20 cellular contexts compared by ENCODE assay signal in the genomic region with DNA sequence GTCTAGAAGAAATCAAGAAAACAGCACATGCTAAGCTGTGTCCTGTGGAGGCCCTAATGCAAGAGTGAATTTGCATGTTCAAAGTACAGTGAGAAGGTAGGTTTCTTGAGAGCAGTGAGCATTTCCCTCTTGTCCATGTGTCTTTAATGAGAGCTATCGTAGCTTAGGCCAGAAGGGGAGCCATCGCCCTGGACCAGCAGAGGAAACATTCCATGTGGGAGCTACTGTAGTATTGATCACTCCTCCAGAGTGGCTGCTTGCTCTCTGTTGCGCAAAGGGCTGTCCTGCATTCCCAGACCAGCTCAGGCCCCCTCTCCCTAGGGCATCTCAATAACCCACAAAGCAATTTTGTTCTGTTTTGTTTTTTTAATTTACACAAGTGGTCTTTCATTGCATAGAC.
DNase-seq lines count a peak whose midpoint lies in the region; ATAC-seq, FAIRE-seq and TF ChIP-seq lines count a peak whose summit lies in the region.
"Had no signal": no experiment of that assay in that cellular context is flagged by ENCODE, and none has a peak within 500 bp of the region (broad histone marks: within the 10 kb centered on the region; RNA-seq: fewer than 3 reads in every experiment).

No MANE protein-coding gene starts in this region.

- H3K79me2 ChIP-seq in GM23338 (replicated peaks; ENCODE audit: insufficient read depth): no peaks in the 10 kb centered on the region
- H3K79me2 ChIP-seq in H1 (ENCODE audit: control insufficient read depth in 1 of 2, insufficient read depth in 2 of 2, low read length in 2 of 2): no peaks in the 10 kb centered on the region

- H4K8ac ChIP-seq in H1 (ENCODE audit: extremely low read depth, insufficient read depth, low read length): no peak overlapping the region

- no peak for TF ChIP-seq POLR2A in H1 (IDR thresholded peaks at IDR 0.05; ENCODE audit: control extremely low read depth in 1 of 2, low read depth in 2 of 2, low read length in 2 of 2)

- H2AFZ ChIP-seq in GM23338 (peak overlapping the region; percentile 53; the same call in 1 of the 2 replicates), H1 (ENCODE audit: low read length) (no peak overlapping the region)

- CTCF ChIA-PET in H1 (lab: Charles Lee; ENCODE audit: partially characterized antibody): interaction anchor here (0.5 to 0.7 kb wide), 3 partner anchors 434 to 1128 kb away, joined by 3 to 4 read pairs (median 3); no protein-coding TSS in a partner anchor

- no peak overlapping the region for H2AK5ac ChIP-seq in H1 (ENCODE audit: low read depth, low read length)

- no peak overlapping the region for H3K56ac ChIP-seq in H1 (replicated peaks; ENCODE audit: insufficient read length, low read depth, low read length)

- peaks cover 19% of the 10 kb centered on the region for H3K4me1 Mint-ChIP-seq in GM23338
- H3K4me1 Mint-ChIP-seq in mesothelial cell of epicardium: peaks cover 8% of the 10 kb centered on the region

- no peak for FAIRE-seq in H1 (lab: Jason Lieb, UNC)
- FAIRE-seq: RCC 7860 had no signal

- 81% methylated on average over 3 of the region's 3 CpGs; no CpG with 5 or more reads in 1 of the 2 experiments for WGBS in H1 (ENCODE audit: extremely low coverage in 1 of 2, insufficient coverage in 1 of 2, insufficient read length in 1 of 2, insufficient replicate concordance in 2 of 2, low coverage in 1 of 2, low lambda C conversion rate in 2 of 2, missing lambda C conversion rate in 1 of 2), 2 experiments

- no peak overlapping the region for H2BK12ac ChIP-seq in H1 (ENCODE audit: low read depth, low read length)

- H3K27me3 ChIP-seq in GM23338 (ENCODE audit: insufficient read depth) (no peaks in the 10 kb centered on the region), H1 (replicated peaks in 1 of 4; ENCODE audit: control insufficient read depth in 3 of 4, extremely low read depth in 1 of 4, insufficient read depth in 3 of 4, low read length in 3 of 4) (no peaks in the 10 kb centered on the region)

- no peak overlapping the region for H2BK20ac ChIP-seq in H1 (ENCODE audit: low read length)

- H3K4me3 ChIP-seq in GM23338 (no peak overlapping the region), H1 (ENCODE audit: extremely low read depth in 1 of 4, insufficient read depth in 2 of 4, low read depth in 3 of 4, low read length in 4 of 4) (no peak overlapping the region)
- H3K4me3 ChIP-seq: SK-N-MC had no signal

- no peak overlapping the region for H3K14ac ChIP-seq in H1 (ENCODE audit: insufficient read length)

- no peak overlapping the region for H2BK120ac ChIP-seq in H1 (replicated peaks; ENCODE audit: low read depth, low read length)

- no peak overlapping the region for H3K4ac ChIP-seq in H1 (replicated peaks; ENCODE audit: insufficient read length, low read depth, low read length)

- H4K20me1 ChIP-seq in GM23338 (replicated peaks; ENCODE audit: insufficient read depth): no peaks in the 10 kb centered on the region
- H4K20me1 ChIP-seq in H1 (replicated peaks in 1 of 2; ENCODE audit: control insufficient read depth in 1 of 2, insufficient read depth in 2 of 2, low read length in 2 of 2): no peaks in the 10 kb centered on the region

- in situ Hi-C loops in KBM-7 (cut with MboI; ENCODE audit: low pct_unique_long_range_greater_than_20kb, low sequenced_read_pairs): no loop called here

- no peak overlapping the region for H3K18ac ChIP-seq in H1 (ENCODE audit: extremely low read depth, low read length)

- H4K5ac ChIP-seq in H1 (ENCODE audit: insufficient read length, low read depth, low read length): no peak overlapping the region

- H3K4me1 ChIP-seq in GM23338 (ENCODE audit: insufficient read depth) (peaks cover 11% of the 10 kb centered on the region; the same call in 1 of the 2 replicates), H1 (replicated peaks in 1 of 4; ENCODE audit: control insufficient read depth in 3 of 4, insufficient read depth in 4 of 4, low read length in 3 of 4) (peaks cover 0 to 7% (median 0%) of the 10 kb centered on the region in 4 experiments; a peak in 1 of 7 replicates)

- DNase-seq in GM23338 (ENCODE audit: low spot score) (peak; percentile 11), H1 (ENCODE audit: low read depth in 1 of 2, low spot score in 2 of 2) (no peak), iPS-NIHi7 (ENCODE audit: extremely low spot score) (peak; percentile 22), sciatic nerve (ENCODE audit: low spot score) (no peak), KBM-7 (no peak), GM20000 (ENCODE audit: low spot score) (no peak), mesothelial cell of epicardium (ENCODE audit: low spot score in 2 of 2, unreplicated experiment in 2 of 2) (no peak)
- DNase-seq: GOT3, Kasumi-1, MV-4-11, NCI-H1105, NCI-H1436 treated with DMSO at 0.1 percent for 48 hours, NCI-H1930, NCI-H2107, NCI-H524, NCI-H748 treated with DMSO at 0.1 percent for 48 hours, SIG-M5 had no signal

- no peaks in the 10 kb centered on the region for H3K23me2 ChIP-seq in H1 (ENCODE audit: low read depth, low read length)

- H3K9me3 Mint-ChIP-seq in GM23338: no peaks in the 10 kb centered on the region
- peaks cover 4% of the 10 kb centered on the region for H3K9me3 Mint-ChIP-seq in mesothelial cell of epicardium

- no peak overlapping the region for H3K9ac ChIP-seq in H1 (replicated peaks in 1 of 4; ENCODE audit: extremely low read depth in 1 of 4, low read depth in 3 of 4, low read length in 3 of 4)

- POLR2A ChIA-PET in H1 (lab: Charles Lee; ENCODE audit: partially characterized antibody): no interaction called here

- ATAC-seq in GM23338: peak; percentile 51; the same call in 2 of the 3 replicates
- peak; percentile 62 for ATAC-seq in sciatic nerve
- ATAC-seq: HCT116 had no signal

- no peak overlapping the region for H2BK15ac ChIP-seq in H1 (ENCODE audit: low read length)

- H3K9me3 ChIP-seq in H1 (ENCODE audit: insufficient read depth in 2 of 2, low read depth in 1 of 2, low read length in 1 of 2): no peaks in the 10 kb centered on the region

- no peak for TF ChIP-seq EP300 in H1 (IDR thresholded peaks at IDR 0.05; ENCODE audit: borderline replicate concordance in 1 of 2, low read depth in 2 of 2, low read length in 2 of 2)

- H3K27ac Mint-ChIP-seq in GM23338: no peak overlapping the region
- no peak overlapping the region for H3K27ac Mint-ChIP-seq in mesothelial cell of epicardium

- no peak overlapping the region for H3K23ac ChIP-seq in H1 (ENCODE audit: insufficient read length)

- H3K9me2 ChIP-seq in GM23338 (ENCODE audit: insufficient read depth): peaks cover 11% of the 10 kb centered on the region; the same call in 1 of the 2 replicates

- H3K79me1 ChIP-seq in H1 (ENCODE audit: low read depth, low read length): no peaks in the 10 kb centered on the region

- no peak overlapping the region for H3K4me2 ChIP-seq in GM23338
- H3K4me2 ChIP-seq in H1 (ENCODE audit: insufficient read depth in 1 of 2, low read depth in 2 of 2, low read length in 2 of 2): no peak overlapping the region

- intact Hi-C loops in sciatic nerve (cut with DNase I): no loop called here

- H3K36me3 ChIP-seq in GM23338 (ENCODE audit: insufficient read depth) (no peaks in the 10 kb centered on the region), H1 (ENCODE audit: control insufficient read depth in 2 of 4, insufficient read depth in 4 of 4, low read length in 3 of 4) (no peaks in the 10 kb centered on the region)

- H3F3A ChIP-seq in GM23338 (replicated peaks; ENCODE audit: low read depth): no peaks in the 10 kb centered on the region

- H3K4me3 Mint-ChIP-seq in GM23338 (no peak overlapping the region), mesothelial cell of epicardium (no peak overlapping the region)

- H3K36me3 Mint-ChIP-seq in GM23338 (ENCODE audit: low read depth) (peaks cover 3% of the 10 kb centered on the region; the same call in 1 of the 3 replicates), mesothelial cell of epicardium (no peaks in the 10 kb centered on the region)

- no peak overlapping the region for H3K27ac ChIP-seq in GM23338 (ENCODE audit: low read depth)
- no peak overlapping the region for H3K27ac ChIP-seq in H1 (ENCODE audit: low read depth, low read length)
- H3K27ac ChIP-seq: SK-N-MC had no signal

- 0 out of 4 replicates have a peak, but pooled peaks of 1 of the 2 experiments have one; percentile 25 for TF ChIP-seq CTCF in GM23338 (conservative IDR thresholded peaks at IDR 0.05; ENCODE audit: low read depth in 2 of 2)
- peak in 1 of 3 experiments; percentile 13; a peak in 1 of 4 replicates for TF ChIP-seq CTCF in H1 (IDR thresholded peaks at IDR 0.05; ENCODE audit: control extremely low read depth in 1 of 3, insufficient read depth in 1 of 3, low read depth in 1 of 3, low read length in 3 of 3)
- no peak for TF ChIP-seq CTCF in GM20000 (IDR thresholded peaks at IDR 0.05; ENCODE audit: extremely low read depth, missing control alignments)
- no peak for TF ChIP-seq CTCF in mesothelial cell of epicardium (IDR thresholded peaks at IDR 0.05; ENCODE audit: unreplicated experiment)

- no peak overlapping the region for H4K91ac ChIP-seq in H1 (replicated peaks; ENCODE audit: insufficient read length, low read length)

- H2BK5ac ChIP-seq in H1 (ENCODE audit: low read depth, low read length): no peak overlapping the region

- peak; percentile 24; a peak in 2 of 4 replicates for TF ChIP-seq RAD21 in H1 (IDR thresholded peaks at IDR 0.05 in 1 of 2, conservative IDR thresholded peaks at IDR 0.05 in 1 of 2; ENCODE audit: low read depth in 2 of 2, low read length in 2 of 2)

- H3K27me3 Mint-ChIP-seq in GM23338 (ENCODE audit: insufficient read depth, low read depth, poor library complexity) (peaks cover 4% of the 10 kb centered on the region), mesothelial cell of epicardium (ENCODE audit: low read depth) (no peaks in the 10 kb centered on the region)

TF ChIP-seq in GM23338, 12 proteins besides CTCF, POLR2A, EP300 and RAD21:
- TF ChIP-seq EZH2phosphoT487 (IDR thresholded peaks at IDR 0.05; ENCODE audit: unreplicated experiment) (no peak), POLR2AphosphoS5 (IDR thresholded peaks at IDR 0.05; ENCODE audit: low read depth) (no peak), EZH2 (IDR thresholded peaks at IDR 0.05; ENCODE audit: low read depth, unreplicated experiment) (no peak), CREB1 (CRISPR knock-in tag; IDR thresholded peaks at IDR 0.05; ENCODE audit: low read depth) (no peak), JUNB (IDR thresholded peaks at IDR 0.05; ENCODE audit: unreplicated experiment) (no peak)

TF ChIP-seq in H1, 55 proteins besides CTCF, POLR2A, EP300 and RAD21 (continues in another document):
- TF ChIP-seq CHD1 (IDR thresholded peaks at IDR 0.05; ENCODE audit: low read depth, low read length) (no peak), BRCA1 (IDR thresholded peaks at IDR 0.05; ENCODE audit: low read depth, low read length) (no peak), HDAC2 (IDR thresholded peaks at IDR 0.05; ENCODE audit: borderline replicate concordance in 1 of 2, low read depth in 2 of 2, low read length in 2 of 2) (no peak), KDM1A (IDR thresholded peaks at IDR 0.05; ENCODE audit: borderline replicate concordance, low read length) (no peak), JUN (IDR thresholded peaks at IDR 0.05; ENCODE audit: low read depth, low read length) (no peak), JUND (IDR thresholded peaks at IDR 0.05; ENCODE audit: low read length) (no peak)
- TF ChIP-seq, protein P1, sequence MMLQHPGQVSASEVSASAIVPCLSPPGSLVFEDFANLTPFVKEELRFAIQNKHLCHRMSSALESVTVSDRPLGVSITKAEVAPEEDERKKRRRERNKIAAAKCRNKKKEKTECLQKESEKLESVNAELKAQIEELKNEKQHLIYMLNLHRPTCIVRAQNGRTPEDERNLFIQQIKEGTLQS (IDR thresholded peaks at IDR 0.05; ENCODE audit: insufficient read depth, low read depth, low read length): no peak

Comparison
In these comparisons a context has a peak if more than half of its experiments do, and no peak if none do; other contexts are left out.
1. DNase-seq: peak in GM23338 (single experiment) and iPS-NIHi7 (single experiment); none in H1 (0 of 2), sciatic nerve (single experiment), KBM-7 (single experiment), GM20000 (single experiment) and mesothelial cell of epicardium (0 of 2).